Comparison of ENCODE assay signal across 1 cellular context in genomic region chr2:178450574-178451429, GRCh38.
TF ChIP-seq lines count a peak whose summit lies in the region.

A gene with protein sequence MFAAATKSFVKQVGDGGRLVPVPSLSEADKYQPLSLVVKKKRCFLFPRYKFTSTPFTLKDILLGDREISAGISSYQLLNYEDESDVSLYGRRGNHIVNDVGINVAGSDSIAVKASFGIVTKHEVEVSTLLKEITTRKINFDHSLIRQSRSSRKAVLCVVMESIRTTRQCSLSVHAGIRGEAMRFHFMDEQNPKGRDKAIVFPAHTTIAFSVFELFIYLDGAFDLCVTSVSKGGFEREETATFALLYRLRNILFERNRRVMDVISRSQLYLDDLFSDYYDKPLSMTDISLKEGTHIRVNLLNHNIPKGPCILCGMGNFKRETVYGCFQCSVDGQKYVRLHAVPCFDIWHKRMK (plus strand): TSS chr2:178451378. CDS start chr2:178453410, 2,032 bp downstream.
TSS of gene PRKRA (minus strand) at chr2:178451175. CDS start at chr2:178451030, 145 bp downstream.

TF ChIP-seq in K562, 482 proteins besides CTCF, POLR2A, EP300 and RAD21 (continued from another document and continues in another):
- TF ChIP-seq HLTF (IDR thresholded peaks at IDR 0.05) (no peak), KDM4B (IDR thresholded peaks at IDR 0.05; ENCODE audit: borderline replicate concordance in 2 of 2, low read depth in 1 of 2) (0 out of 4 replicates have a peak, but pooled peaks of 1 of the 2 experiments have one; percentile 28), ZBTB11 (CRISPR knock-in tag; IDR thresholded peaks at IDR 0.05) (peak in 1 of 3 experiments; percentile 65; a peak in 2 of 6 replicates), NFIC (IDR thresholded peaks at IDR 0.05) (peak; percentile 73), PHF8 (IDR thresholded peaks at IDR 0.05; ENCODE audit: borderline replicate concordance, low read length) (peak; percentile 98), E2F3 (CRISPR knock-in tag; IDR thresholded peaks at IDR 0.05) (peak; percentile 51; the same call in 1 of the 2 replicates), SRSF3 (IDR thresholded peaks at IDR 0.05; ENCODE audit: insufficient read depth, low read length) (no peak), ZNF551 (CRISPR knock-in tag; IDR thresholded peaks at IDR 0.05) (no peak), FOXM1 (IDR thresholded peaks at IDR 0.05; ENCODE audit: low read depth) (no peak), FOXM1 (CRISPR knock-in tag; IDR thresholded peaks at IDR 0.05; ENCODE audit: low read depth) (peak; percentile 87; the same call in 1 of the 2 replicates), EP400 (IDR thresholded peaks at IDR 0.05) (peak; percentile 90), HDAC1 (IDR thresholded peaks at IDR 0.05) (peak in 1 of 2 experiments; percentile 87; a peak in 2 of 4 replicates), MYNN (IDR thresholded peaks at IDR 0.05) (peak; percentile 68; the same call in 1 of the 2 replicates), MYNN (CRISPR knock-in tag; IDR thresholded peaks at IDR 0.05) (no peak), ATF7 (IDR thresholded peaks at IDR 0.05) (peak; percentile 90), ELK3 (CRISPR knock-in tag; IDR thresholded peaks at IDR 0.05) (no peak), ZNF609 (CRISPR knock-in tag; IDR thresholded peaks at IDR 0.05; ENCODE audit: borderline replicate concordance) (0 out of 2 replicates have a peak, but pooled peaks have one; percentile 7), ZSCAN32 (CRISPR knock-in tag; IDR thresholded peaks at IDR 0.05) (no peak), OTX1 (CRISPR knock-in tag; IDR thresholded peaks at IDR 0.05) (no peak), ZNF146 (CRISPR knock-in tag; IDR thresholded peaks at IDR 0.05; ENCODE audit: unreplicated experiment) (no peak), HNRNPL (IDR thresholded peaks at IDR 0.05; ENCODE audit: low read depth, low read length) (peak; percentile 95), CBX5 (IDR thresholded peaks at IDR 0.05; ENCODE audit: borderline replicate concordance, low read depth) (peak; percentile 36; the same call in 1 of the 2 replicates), TCF3 (CRISPR knock-in tag; IDR thresholded peaks at IDR 0.05) (0 out of 2 replicates have a peak, but pooled peaks have one; percentile 40), CHCHD3 (CRISPR knock-in tag; IDR thresholded peaks at IDR 0.05) (peak; percentile 54; the same call in 1 of the 2 replicates), VEZF1 (CRISPR knock-in tag; IDR thresholded peaks at IDR 0.05) (peak; percentile 96), PPARD (CRISPR knock-in tag; IDR thresholded peaks at IDR 0.05) (no peak), TAF15 (IDR thresholded peaks at IDR 0.05; ENCODE audit: low read depth, low read length) (no peak), ELF1 (tag; IDR thresholded peaks at IDR 0.05) (peak; percentile 62; the same call in 1 of the 2 replicates), ZNF445 (CRISPR knock-in tag; IDR thresholded peaks at IDR 0.05; ENCODE audit: low read depth) (no peak), GTF3C2 (IDR thresholded peaks at IDR 0.05; ENCODE audit: borderline replicate concordance, extremely low read depth, insufficient read length) (no peak), MNT (conservative IDR thresholded peaks at IDR 0.05) (peak; percentile 40 to 89), ZNF23 (CRISPR knock-in tag; IDR thresholded peaks at IDR 0.05) (no peak), MXI1 (IDR thresholded peaks at IDR 0.05; ENCODE audit: low read depth, low read length) (peak; percentile 27; the same call in 1 of the 2 replicates), MBD2 (IDR thresholded peaks at IDR 0.05; ENCODE audit: borderline replicate concordance, low read depth) (peak; percentile 81; the same call in 1 of the 2 replicates)
- TF ChIP-seq, protein P1, sequence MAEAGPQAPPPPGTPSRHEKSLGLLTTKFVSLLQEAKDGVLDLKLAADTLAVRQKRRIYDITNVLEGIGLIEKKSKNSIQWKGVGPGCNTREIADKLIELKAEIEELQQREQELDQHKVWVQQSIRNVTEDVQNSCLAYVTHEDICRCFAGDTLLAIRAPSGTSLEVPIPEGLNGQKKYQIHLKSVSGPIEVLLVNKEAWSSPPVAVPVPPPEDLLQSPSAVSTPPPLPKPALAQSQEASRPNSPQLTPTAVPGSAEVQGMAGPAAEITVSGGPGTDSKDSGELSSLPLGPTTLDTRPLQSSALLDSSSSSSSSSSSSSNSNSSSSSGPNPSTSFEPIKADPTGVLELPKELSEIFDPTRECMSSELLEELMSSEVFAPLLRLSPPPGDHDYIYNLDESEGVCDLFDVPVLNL (CRISPR knock-in tag; IDR thresholded peaks at IDR 0.05; ENCODE audit: low read depth) = peak; percentile 69; the same call in 1 of the 2 replicates
- TF ChIP-seq, protein P2, sequence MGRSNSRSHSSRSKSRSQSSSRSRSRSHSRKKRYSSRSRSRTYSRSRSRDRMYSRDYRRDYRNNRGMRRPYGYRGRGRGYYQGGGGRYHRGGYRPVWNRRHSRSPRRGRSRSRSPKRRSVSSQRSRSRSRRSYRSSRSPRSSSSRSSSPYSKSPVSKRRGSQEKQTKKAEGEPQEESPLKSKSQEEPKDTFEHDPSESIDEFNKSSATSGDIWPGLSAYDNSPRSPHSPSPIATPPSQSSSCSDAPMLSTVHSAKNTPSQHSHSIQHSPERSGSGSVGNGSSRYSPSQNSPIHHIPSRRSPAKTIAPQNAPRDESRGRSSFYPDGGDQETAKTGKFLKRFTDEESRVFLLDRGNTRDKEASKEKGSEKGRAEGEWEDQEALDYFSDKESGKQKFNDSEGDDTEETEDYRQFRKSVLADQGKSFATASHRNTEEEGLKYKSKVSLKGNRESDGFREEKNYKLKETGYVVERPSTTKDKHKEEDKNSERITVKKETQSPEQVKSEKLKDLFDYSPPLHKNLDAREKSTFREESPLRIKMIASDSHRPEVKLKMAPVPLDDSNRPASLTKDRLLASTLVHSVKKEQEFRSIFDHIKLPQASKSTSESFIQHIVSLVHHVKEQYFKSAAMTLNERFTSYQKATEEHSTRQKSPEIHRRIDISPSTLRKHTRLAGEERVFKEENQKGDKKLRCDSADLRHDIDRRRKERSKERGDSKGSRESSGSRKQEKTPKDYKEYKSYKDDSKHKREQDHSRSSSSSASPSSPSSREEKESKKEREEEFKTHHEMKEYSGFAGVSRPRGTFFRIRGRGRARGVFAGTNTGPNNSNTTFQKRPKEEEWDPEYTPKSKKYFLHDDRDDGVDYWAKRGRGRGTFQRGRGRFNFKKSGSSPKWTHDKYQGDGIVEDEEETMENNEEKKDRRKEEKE (IDR thresholded peaks at IDR 0.05; ENCODE audit: borderline replicate concordance in 1 of 2, control insufficient read depth in 1 of 2, low read depth in 2 of 2, low read length in 1 of 2) = no peak
